22 cellular contexts compared by ENCODE assay signal in genomic region chr18:3088044-3088443, GRCh38.
DNase-seq lines count a peak whose midpoint lies in the region; ATAC-seq, FAIRE-seq and TF ChIP-seq lines count a peak whose summit lies in the region.
"Had no signal": no experiment of that assay in that cellular context is flagged by ENCODE, and none has a peak within 500 bp of the region (broad histone marks: within the 10 kb centered on the region; RNA-seq: fewer than 3 reads in every experiment).

No MANE protein-coding gene starts in this region.

- peaks cover 13% of the 10 kb centered on the region for H3K4me1 Mint-ChIP-seq in activated naive CD8-positive, alpha-beta T cell treated with anti-CD3 and anti-CD28 coated beads, Interleukin-2, amount 10 ng/mL, durations not matched to agents 7 days and 5 days
- H3K4me1 Mint-ChIP-seq in activated naive CD8-positive, alpha-beta T cell treated with anti-CD3 and anti-CD28 coated beads for 36 hours = peaks cover 8% of the 10 kb centered on the region
- H3K4me1 Mint-ChIP-seq in mesothelial cell of epicardium = peaks cover 66% of the 10 kb centered on the region

- no peaks in the 10 kb centered on the region for H3K4me1 ChIP-seq in K562 (replicated peaks in 1 of 2; ENCODE audit: control insufficient read depth in 2 of 2, insufficient read depth in 2 of 2, low read length in 2 of 2)

- H3K27me3 Mint-ChIP-seq in activated naive CD8-positive, alpha-beta T cell treated with anti-CD3 and anti-CD28 coated beads, Interleukin-2, amount 10 ng/mL, durations not matched to agents 7 days and 5 days = no peaks in the 10 kb centered on the region
- no peaks in the 10 kb centered on the region for H3K27me3 Mint-ChIP-seq in activated naive CD8-positive, alpha-beta T cell treated with anti-CD3 and anti-CD28 coated beads for 36 hours
- no peaks in the 10 kb centered on the region for H3K27me3 Mint-ChIP-seq in mesothelial cell of epicardium (ENCODE audit: low read depth)

- WGBS in K562 (ENCODE audit: insufficient coverage, low coverage, missing lambda C conversion rate) = 43% methylated on average over 6 of the region's 6 CpGs

- TF ChIP-seq RAD21 in K562 (CRISPR knock-in tag; conservative IDR thresholded peaks at IDR 0.05 in 1 of 2, IDR thresholded peaks at IDR 0.05 in 1 of 2) = no peak

- H3K9ac ChIP-seq in K562 (ENCODE audit: insufficient read depth in 1 of 2, low read depth in 2 of 2, low read length in 2 of 2) = no peak overlapping the region
- H3K9ac ChIP-seq: BLaER1 treated with 17β-estradiol and CSF1 and Interleukin-3, amounts not matched to agents 10 nM and 100 nM had no signal

- H3K27ac Mint-ChIP-seq in activated naive CD8-positive, alpha-beta T cell treated with anti-CD3 and anti-CD28 coated beads, Interleukin-2, amount 10 ng/mL, durations not matched to agents 7 days and 5 days = peak overlapping the region; percentile 37
- no peak overlapping the region for H3K27ac Mint-ChIP-seq in activated naive CD8-positive, alpha-beta T cell treated with anti-CD3 and anti-CD28 coated beads for 36 hours
- H3K27ac Mint-ChIP-seq in mesothelial cell of epicardium = peak overlapping the region; percentile 25
- H3K27ac Mint-ChIP-seq: CD8-positive, alpha-beta T cell had no signal

- POLR2A ChIA-PET in activated naive CD8-positive, alpha-beta T cell treated with anti-CD3 and anti-CD28 coated beads, Interleukin-2, amount 10 ng/mL, durations not matched to agents 7 days and 5 days (lab: Charles Lee) = no interaction called here
- POLR2A ChIA-PET in K562 (lab: Yijun Ruan, JAX) = interaction anchor here (0.6 to 2.9 kb wide), 8 partner anchors 8 to 366 kb away, joined by 3 to 15 read pairs (median 4); no protein-coding TSS in a partner anchor

- no peaks in the 10 kb centered on the region for H3K27me3 ChIP-seq in K562 (ENCODE audit: control insufficient read depth in 2 of 2, insufficient read depth in 2 of 2, low read length in 2 of 2)
- H3K27me3 ChIP-seq: BLaER1 treated with 17β-estradiol and CSF1 and Interleukin-3, amounts not matched to agents 10 nM and 100 nM; SJSA1 had no signal

- no peak overlapping the region for H3K4me3 Mint-ChIP-seq in activated naive CD8-positive, alpha-beta T cell treated with anti-CD3 and anti-CD28 coated beads, Interleukin-2, amount 10 ng/mL, durations not matched to agents 7 days and 5 days
- H3K4me3 Mint-ChIP-seq in activated naive CD8-positive, alpha-beta T cell treated with anti-CD3 and anti-CD28 coated beads for 36 hours = no peak overlapping the region
- H3K4me3 Mint-ChIP-seq in mesothelial cell of epicardium = no peak overlapping the region
- H3K4me3 Mint-ChIP-seq: CD8-positive, alpha-beta T cell had no signal

- no peaks in the 10 kb centered on the region for H3K9me1 ChIP-seq in K562 (ENCODE audit: control insufficient read depth, insufficient read depth, low read length)

- CTCF ChIA-PET in K562 (lab: Yijun Ruan, JAX; ENCODE audit: low intra/inter-chr PET ratio) = no interaction called here

- DNase-seq in activated naive CD8-positive, alpha-beta T cell treated with anti-CD3 and anti-CD28 coated beads, Interleukin-2, amount 10 ng/mL, durations not matched to agents 7 days and 5 days = no peak
- no peak for DNase-seq in activated naive CD8-positive, alpha-beta T cell treated with anti-CD3 and anti-CD28 coated beads for 36 hours
- DNase-seq in K562 (ENCODE audit: extremely low read depth in 1 of 4, low spot score in 3 of 4) (no peak), mesothelial cell of epicardium (ENCODE audit: low spot score in 2 of 2, unreplicated experiment in 2 of 2) (no peak), NCI-H1105 treated with DMSO at 0.1 percent for 48 hours (lab: John Stamatoyannopoulos, UW) (no peak), NCI-H69 (lab: John Stamatoyannopoulos, UW) (no peak)
- DNase-seq: 8988T; CD8-positive, alpha-beta T cell; DND-41; HCEC 1CT; MV-4-11; NCI-H1694; NCI-H2081 treated with DMSO at 0.1 percent for 48 hours; NCI-H2171 treated with DMSO at 0.1 percent for 48 hours; NCI-H524 treated with DMSO at 0.1 percent for 48 hours; OCI-M1 had no signal

- no peak for TF ChIP-seq EP300 in K562 (IDR thresholded peaks at IDR 0.05; ENCODE audit: low read length)

- intact Hi-C loops in K562 (cut with micrococcal nuclease) = no loop called here

- no peak overlapping the region for H3K27ac ChIP-seq in K562 (ENCODE audit: extremely low read depth, low read depth, low read length)
- H3K27ac ChIP-seq: BLaER1 treated with 17β-estradiol and CSF1 and Interleukin-3, amounts not matched to agents 10 nM and 100 nM; SJSA1 had no signal

- no peak overlapping the region for H3K4me2 ChIP-seq in K562 (ENCODE audit: insufficient read depth, low read length)
- H3K4me2 ChIP-seq: BLaER1 treated with 17β-estradiol and CSF1 and Interleukin-3, amounts not matched to agents 10 nM and 100 nM had no signal

- no peak for FAIRE-seq in K562 (lab: Jason Lieb, UNC)
- FAIRE-seq: GM12878, HTR-8/SVneo, RCC 7860 had no signal

- H2AFZ ChIP-seq in K562 (ENCODE audit: low read depth, low read length) = peak overlapping the region; percentile 35; the same call in 1 of the 2 replicates

- no peaks in the 10 kb centered on the region for H3K9me3 Mint-ChIP-seq in activated naive CD8-positive, alpha-beta T cell treated with anti-CD3 and anti-CD28 coated beads, Interleukin-2, amount 10 ng/mL, durations not matched to agents 7 days and 5 days
- no peaks in the 10 kb centered on the region for H3K9me3 Mint-ChIP-seq in activated naive CD8-positive, alpha-beta T cell treated with anti-CD3 and anti-CD28 coated beads for 36 hours
- no peaks in the 10 kb centered on the region for H3K9me3 Mint-ChIP-seq in mesothelial cell of epicardium
- H3K9me3 Mint-ChIP-seq: CD8-positive, alpha-beta T cell had no signal

- no TSS peak for BruUV-seq in K562 (replicated peaks; lab: Mats Ljungman, UMichigan)

- no peak for ATAC-seq in activated naive CD8-positive, alpha-beta T cell treated with anti-CD3 and anti-CD28 coated beads, Interleukin-2, amount 10 ng/mL, durations not matched to agents 7 days and 5 days (ENCODE audit: low read depth)
- peak; percentile 41; the same call in 2 of the 3 replicates for ATAC-seq in K562
- no peak for ATAC-seq in HG02884 (IDR thresholded peaks at IDR 0.05; ENCODE audit: unreplicated experiment)
- ATAC-seq: CD8-positive, alpha-beta T cell; GM12878 had no signal

- H3K9me3 ChIP-seq in K562 (replicated peaks; ENCODE audit: control insufficient read depth, insufficient read depth, low read depth, low read length) = no peaks in the 10 kb centered on the region
- H3K9me3 ChIP-seq: BLaER1 treated with 17β-estradiol and CSF1 and Interleukin-3, amounts not matched to agents 10 nM and 100 nM; SJSA1 had no signal

- no peaks in the 10 kb centered on the region for H3K36me3 Mint-ChIP-seq in activated naive CD8-positive, alpha-beta T cell treated with anti-CD3 and anti-CD28 coated beads, Interleukin-2, amount 10 ng/mL, durations not matched to agents 7 days and 5 days
- no peaks in the 10 kb centered on the region for H3K36me3 Mint-ChIP-seq in activated naive CD8-positive, alpha-beta T cell treated with anti-CD3 and anti-CD28 coated beads for 36 hours
- H3K36me3 Mint-ChIP-seq in mesothelial cell of epicardium = no peaks in the 10 kb centered on the region

- no peak for TF ChIP-seq CTCF in K562 (IDR thresholded peaks at IDR 0.05 in 2 of 3, conservative IDR thresholded peaks at IDR 0.05 in 1 of 3; ENCODE audit: insufficient read depth in 2 of 3, low read depth in 1 of 3, low read length in 3 of 3)
- no peak for TF ChIP-seq CTCF in mesothelial cell of epicardium (IDR thresholded peaks at IDR 0.05; ENCODE audit: unreplicated experiment)

- H3K79me2 ChIP-seq in K562 (ENCODE audit: control insufficient read depth, insufficient read depth, low read length) = no peaks in the 10 kb centered on the region

- H3K4me3 ChIP-seq in K562 = no peak overlapping the region
- H3K4me3 ChIP-seq: BLaER1 treated with 17β-estradiol and CSF1 and Interleukin-3, amounts not matched to agents 10 nM and 100 nM; GM12878; SJSA1 had no signal

- in situ Hi-C loops in K562 (cut with MboI) = no loop called here

- no peaks in the 10 kb centered on the region for H3K36me3 ChIP-seq in K562 (ENCODE audit: control insufficient read depth, insufficient read depth, low read length)
- H3K36me3 ChIP-seq: BLaER1 treated with 17β-estradiol and CSF1 and Interleukin-3, amounts not matched to agents 10 nM and 100 nM; SJSA1 had no signal

- no peaks in the 10 kb centered on the region for H4K20me1 ChIP-seq in K562 (replicated peaks; ENCODE audit: control insufficient read depth, insufficient read depth, low read length)
- H4K20me1 ChIP-seq: BLaER1 treated with 17β-estradiol and CSF1 and Interleukin-3, amounts not matched to agents 10 nM and 100 nM had no signal

- TF ChIP-seq POLR2A in K562 (conservative IDR thresholded peaks at IDR 0.05) = no peak

TF ChIP-seq in K562, 482 proteins besides CTCF, POLR2A, EP300 and RAD21:
- TF ChIP-seq DMBX1 (CRISPR knock-in tag; IDR thresholded peaks at IDR 0.05; ENCODE audit: borderline replicate concordance) = no peak
- no peak for TF ChIP-seq ZNF507 (tag; conservative IDR thresholded peaks at IDR 0.05)
- TF ChIP-seq MEIS2 (IDR thresholded peaks at IDR 0.05; ENCODE audit: partially characterized antibody) = no peak
- TF ChIP-seq ADNP (tag; IDR thresholded peaks at IDR 0.05) = no peak
- no peak for TF ChIP-seq RBFOX2 (IDR thresholded peaks at IDR 0.05; ENCODE audit: low read depth, low read length)
- no peak for TF ChIP-seq GTF2B (IDR thresholded peaks at IDR 0.05; ENCODE audit: extremely low read depth, insufficient read length)
- no peak for TF ChIP-seq TAF15 (IDR thresholded peaks at IDR 0.05; ENCODE audit: low read depth, low read length)
- TF ChIP-seq HOMEZ (CRISPR knock-in tag; IDR thresholded peaks at IDR 0.05) = no peak
- TF ChIP-seq ZNF586 (CRISPR knock-in tag; conservative IDR thresholded peaks at IDR 0.05) = no peak
- no peak for TF ChIP-seq ZNF311 (CRISPR knock-in tag; IDR thresholded peaks at IDR 0.05)
